ENCODE assay signal across 14 cellular contexts in genomic region chr7:134355925-134356324, GRCh38. TPM values are rescaled to one million over a fixed set of nuclear protein-coding genes. Genes with fewer than 3 reads are reported as not detected.
DNase-seq lines count a peak whose midpoint lies in the region; ATAC-seq and TF ChIP-seq lines count a peak whose summit lies in the region.
"Had no signal": no experiment of that assay in that cellular context is flagged by ENCODE, and none has a peak within 500 bp of the region (broad histone marks: within the 10 kb centered on the region; RNA-seq: fewer than 3 reads in every experiment).

No MANE protein-coding gene starts in this region.

- WGBS in mammary epithelial cell (ENCODE audit: low coverage, missing lambda C conversion rate), result 0% methylated on average over 4 of the region's 4 CpGs

- H3K4me3 Mint-ChIP-seq in stimulated activated naive B cell treated with anti-CD40 and anti-IgM and Interleukin-4, amounts not matched to agents 10 μg/mL and 1 μg/mL and 100 μg/mL, for 72 hours, result no peak overlapping the region
- H3K4me3 Mint-ChIP-seq: activated CD4-positive, alpha-beta T cell treated with anti-CD3 and anti-CD28 coated beads for 36 hours; activated T-helper 1 cell treated with anti-CD3 and anti-CD28 coated beads, Interleukin-12 subunit alpha, Interleukin-12 subunit beta, Interleukin-2, Interleukin-4 antibody, amounts not matched to agents 30 ng/mL and 10 ng/mL and 1 ng/mL, durations not matched to agents 14 hours and 24 hours and 36 hours; effector memory CD8-positive, alpha-beta T cell had no signal

- H3K4me1 ChIP-seq in mammary epithelial cell (ENCODE audit: insufficient read depth, low read length), result peaks cover 6% of the 10 kb centered on the region
- H3K4me1 ChIP-seq: psoas muscle had no signal

- peaks cover 10 to 13% of the 10 kb centered on the region in 2 donors for H3K4me1 Mint-ChIP-seq in stimulated activated naive B cell treated with anti-CD40 and anti-IgM and Interleukin-4, amounts not matched to agents 10 μg/mL and 1 μg/mL and 100 μg/mL, for 72 hours

- no peak overlapping the region for H3K9ac ChIP-seq in mammary epithelial cell (ENCODE audit: insufficient read depth, low read length)

- peak overlapping the region; percentile 62 for H3K27ac Mint-ChIP-seq in stimulated activated naive B cell treated with anti-CD40 and anti-IgM and Interleukin-4, amounts not matched to agents 10 μg/mL and 1 μg/mL and 100 μg/mL, for 72 hours
- H3K27ac Mint-ChIP-seq: activated CD4-positive, alpha-beta T cell treated with anti-CD3 and anti-CD28 coated beads for 36 hours; activated T-helper 1 cell treated with anti-CD3 and anti-CD28 coated beads, Interleukin-12 subunit alpha, Interleukin-12 subunit beta, Interleukin-2, Interleukin-4 antibody, amounts not matched to agents 30 ng/mL and 10 ng/mL and 1 ng/mL, durations not matched to agents 14 hours and 24 hours and 36 hours; effector memory CD8-positive, alpha-beta T cell had no signal

- DNase-seq in M059J (ENCODE audit: low read depth) (peak; percentile 20), mammary epithelial cell (peak; percentile 16), kidney tubule cell (ENCODE audit: low spot score) (peak; percentile 54), SHP77 treated with DMSO at 0.1 percent for 48 hours (lab: John Stamatoyannopoulos, UW) (no peak), NCI-H1105 (lab: John Stamatoyannopoulos, UW) (no peak)
- no peak for DNase-seq in stimulated activated naive B cell treated with anti-CD40 and anti-IgM and Interleukin-4, amounts not matched to agents 10 μg/mL and 1 μg/mL and 100 μg/mL, for 72 hours
- DNase-seq: activated CD4-positive, alpha-beta T cell treated with anti-CD3 and anti-CD28 coated beads for 36 hours; effector memory CD8-positive, alpha-beta T cell; midbrain; NCI-H2107; NK-92 treated with Interleukin-12 subunit alpha and Interleukin-12 subunit beta, amount 100 ng/mL, for 24 hours; psoas muscle had no signal

- H3K9me3 Mint-ChIP-seq in stimulated activated naive B cell treated with anti-CD40 and anti-IgM and Interleukin-4, amounts not matched to agents 10 μg/mL and 1 μg/mL and 100 μg/mL, for 72 hours, result no peaks in the 10 kb centered on the region
- H3K9me3 Mint-ChIP-seq: activated T-helper 1 cell treated with anti-CD3 and anti-CD28 coated beads, Interleukin-12 subunit alpha, Interleukin-12 subunit beta, Interleukin-2, Interleukin-4 antibody, amounts not matched to agents 30 ng/mL and 10 ng/mL and 1 ng/mL, durations not matched to agents 14 hours and 24 hours and 36 hours; effector memory CD8-positive, alpha-beta T cell had no signal

- in situ Hi-C loops in mammary epithelial cell (cut with MboI; ENCODE audit: low sequenced_read_pairs in 2 of 2), result no loop called here

- H2AFZ ChIP-seq in mammary epithelial cell (ENCODE audit: low read depth, low read length), result peak overlapping the region; percentile 42

- dilution Hi-C loops in mammary epithelial cell (cut with HindIII; ENCODE audit: low sequenced_read_pairs), result no loop called here

- no peaks in the 10 kb centered on the region for H3K9me3 ChIP-seq in mammary epithelial cell (replicated peaks; ENCODE audit: insufficient read depth, low read length)
- H3K9me3 ChIP-seq: psoas muscle had no signal

- no peaks in the 10 kb centered on the region for H3K27me3 ChIP-seq in mammary epithelial cell (ENCODE audit: insufficient read depth, low read length)

- H3K36me3 Mint-ChIP-seq in stimulated activated naive B cell treated with anti-CD40 and anti-IgM and Interleukin-4, amounts not matched to agents 10 μg/mL and 1 μg/mL and 100 μg/mL, for 72 hours, result no peaks in the 10 kb centered on the region

- TF ChIP-seq CTCF in mammary epithelial cell (conservative IDR thresholded peaks at IDR 0.05 in 1 of 2, IDR thresholded peaks at IDR 0.05 in 1 of 2; ENCODE audit: extremely low read depth in 1 of 2, insufficient read depth in 1 of 2, low read depth in 1 of 2, low read length in 2 of 2), result no peak

- intact Hi-C loops in mammary epithelial cell (cut with micrococcal nuclease), result loop anchor here (10.0 kb wide), 1 partner anchor 101 kb away; no protein-coding TSS in a partner anchor

- no TSS peak for BruUV-seq in mammary epithelial cell (replicated peaks; lab: Mats Ljungman, UMichigan)

- no peaks in the 10 kb centered on the region for H3K36me3 ChIP-seq in mammary epithelial cell (ENCODE audit: insufficient read depth, low read length)

- CTCF ChIA-PET in mammary epithelial cell (lab: Charles Lee; ENCODE audit: low non-redundant PET), result interaction anchor here (0.6 kb wide), 2 partner anchors 89 to 1067 kb away, joined by 3 to 8 read pairs; no protein-coding TSS in a partner anchor

- no peak for ATAC-seq in stimulated activated naive B cell treated with anti-CD40 and anti-IgM and Interleukin-4, amounts not matched to agents 10 μg/mL and 1 μg/mL and 100 μg/mL, for 72 hours (replicated peaks)
- ATAC-seq in HG03159 (IDR thresholded peaks at IDR 0.05; ENCODE audit: unreplicated experiment), result no peak
- ATAC-seq: activated CD4-positive, alpha-beta T cell treated with anti-CD3 and anti-CD28 coated beads for 36 hours; effector memory CD8-positive, alpha-beta T cell; psoas muscle had no signal

- H3K4me3 ChIP-seq in mammary epithelial cell (replicated peaks in 1 of 3; ENCODE audit: insufficient read depth in 1 of 3, low read depth in 2 of 3, low read length in 3 of 3), result no peak overlapping the region
- H3K4me3 ChIP-seq: psoas muscle had no signal

- no peak overlapping the region for H3K4me2 ChIP-seq in mammary epithelial cell (ENCODE audit: insufficient read depth, low read depth, low read length)

- H3K27ac ChIP-seq in mammary epithelial cell (ENCODE audit: insufficient read depth, low read depth, low read length), result no peak overlapping the region
- H3K27ac ChIP-seq: psoas muscle had no signal

- H4K20me1 ChIP-seq in mammary epithelial cell (ENCODE audit: insufficient read depth, low read length), result no peaks in the 10 kb centered on the region

- H3K27me3 Mint-ChIP-seq in stimulated activated naive B cell treated with anti-CD40 and anti-IgM and Interleukin-4, amounts not matched to agents 10 μg/mL and 1 μg/mL and 100 μg/mL, for 72 hours, result peaks cover 5 to 29% of the 10 kb centered on the region in 2 donors

- H3K79me2 ChIP-seq in mammary epithelial cell (ENCODE audit: insufficient read depth, low read length), result no peaks in the 10 kb centered on the region

RNA-seq across cellular contexts. Expression of gene SLC35B4, which starts 39.2 kb away (rescaled TPM):
- 20.5 and 24.0 TPM in 2 replicates for total RNA-seq in M059J (2014; rRNA removed; shearing (Covaris generic))
- 10 to 100 TPM; 16.3 to 22.6 TPM for total RNA-seq in mammary epithelial cell
- polyA plus RNA-seq in mammary epithelial cell, result 16.3 TPM
- polyA minus RNA-seq in mammary epithelial cell, result 84.0 TPM

Comparison
In these comparisons a context has a peak if more than half of its experiments do, and no peak if none do; other contexts are left out.
1. DNase-seq: peak in M059J (single experiment), mammary epithelial cell (single experiment) and kidney tubule cell (single experiment); none in stimulated activated naive B cell treated with anti-CD40 and anti-IgM and Interleukin-4, amounts not matched to agents 10 μg/mL and 1 μg/mL and 100 μg/mL, for 72 hours (single experiment), SHP77 treated with DMSO at 0.1 percent for 48 hours (single experiment) and NCI-H1105 (single experiment).